In the genomic region with DNA sequence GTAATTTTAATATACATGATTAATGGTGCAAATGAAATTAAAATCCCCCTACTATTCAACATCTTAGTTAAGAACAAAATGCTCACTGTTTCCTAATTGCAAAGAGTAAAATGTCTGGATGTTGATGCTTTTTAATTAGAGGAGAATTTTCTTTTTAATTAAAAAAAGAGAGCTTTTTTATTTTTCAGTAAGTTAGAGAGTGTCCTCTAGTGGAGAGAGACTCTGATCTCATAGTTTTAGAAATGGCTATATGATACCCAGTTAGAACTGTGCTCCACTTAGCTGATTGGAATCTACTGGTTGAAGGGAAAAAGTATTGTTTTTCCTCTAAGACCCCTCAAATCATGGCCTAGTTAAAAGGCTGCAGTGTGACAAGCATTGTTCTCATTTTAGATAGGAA, we compare ENCODE assay signal across 11 cellular contexts.
A peak's percentile ranks its signal among the peaks of the same experiment; 100 is the strongest.
DNase-seq lines count a peak whose midpoint lies in the region; ATAC-seq and TF ChIP-seq lines count a peak whose summit lies in the region.
"Had no signal": no experiment of that assay in that cellular context is flagged by ENCODE, and none has a peak within 500 bp of the region (broad histone marks: within the 10 kb centered on the region; RNA-seq: fewer than 3 reads in every experiment).

No MANE protein-coding gene starts in this region.

- CTCF ChIA-PET in activated CD8-positive, alpha-beta memory T cell treated with anti-CD3 and anti-CD28 coated beads, Interleukin-2, amount 10 ng/mL, durations not matched to agents 7 days and 5 days (lab: Charles Lee) = no interaction called here

- no peaks in the 10 kb centered on the region for H3K36me3 ChIP-seq in brain microvascular endothelial cell (replicated peaks)
- H3K36me3 ChIP-seq: uterus had no signal

- no peak overlapping the region for H3K4me3 Mint-ChIP-seq in activated CD8-positive, alpha-beta memory T cell treated with anti-CD3 and anti-CD28 coated beads, Interleukin-2, amount 10 ng/mL, durations not matched to agents 7 days and 5 days

- peaks cover 2% of the 10 kb centered on the region for H3K9me3 Mint-ChIP-seq in activated CD8-positive, alpha-beta memory T cell treated with anti-CD3 and anti-CD28 coated beads, Interleukin-2, amount 10 ng/mL, durations not matched to agents 7 days and 5 days (ENCODE audit: low read depth)

- DNase-seq in AG09319 (ENCODE audit: extremely low read depth, low read depth) (no peak), LHCN-M2 (ENCODE audit: low read depth) (peak; percentile 4), brain microvascular endothelial cell (no peak), medulla oblongata (ENCODE audit: extremely low spot score) (peak; percentile 30), T-helper 9 cell (no peak), retina (no peak)
- DNase-seq in activated CD8-positive, alpha-beta memory T cell treated with anti-CD3 and anti-CD28 coated beads, Interleukin-2, amount 10 ng/mL, durations not matched to agents 7 days and 5 days = no peak
- DNase-seq: activated naive CD4-positive, alpha-beta T cell treated with anti-CD3 and anti-CD28 coated beads, Interleukin-2, amount 50 U/mL, for 16 hours; NCI-H2171; uterus had no signal

- no peaks in the 10 kb centered on the region for H3K4me1 Mint-ChIP-seq in activated CD8-positive, alpha-beta memory T cell treated with anti-CD3 and anti-CD28 coated beads, Interleukin-2, amount 10 ng/mL, durations not matched to agents 7 days and 5 days

- no peaks in the 10 kb centered on the region for H3K36me3 Mint-ChIP-seq in activated CD8-positive, alpha-beta memory T cell treated with anti-CD3 and anti-CD28 coated beads, Interleukin-2, amount 10 ng/mL, durations not matched to agents 7 days and 5 days

- ATAC-seq in activated CD8-positive, alpha-beta memory T cell treated with anti-CD3 and anti-CD28 coated beads, Interleukin-2, amount 10 ng/mL, durations not matched to agents 7 days and 5 days = no peak
- no peak for ATAC-seq in GM18519 (IDR thresholded peaks at IDR 0.05; ENCODE audit: low FRiP score, unreplicated experiment)

- no peak overlapping the region for H3K4me3 ChIP-seq in brain microvascular endothelial cell (ENCODE audit: low read depth, low read length)
- H3K4me3 ChIP-seq: uterus had no signal

- no peaks in the 10 kb centered on the region for H3K27me3 ChIP-seq in brain microvascular endothelial cell (replicated peaks)
- H3K27me3 ChIP-seq: uterus had no signal

- peak; percentile 45 for TF ChIP-seq CTCF in AG09319 (IDR thresholded peaks at IDR 0.05; ENCODE audit: low read depth, low read length)
- peak; percentile 27 for TF ChIP-seq CTCF in brain microvascular endothelial cell (IDR thresholded peaks at IDR 0.05; ENCODE audit: low read depth, low read length, missing control alignments)

- H3K27ac Mint-ChIP-seq in activated CD8-positive, alpha-beta memory T cell treated with anti-CD3 and anti-CD28 coated beads, Interleukin-2, amount 10 ng/mL, durations not matched to agents 7 days and 5 days = no peak overlapping the region

- no peaks in the 10 kb centered on the region for H3K27me3 Mint-ChIP-seq in activated CD8-positive, alpha-beta memory T cell treated with anti-CD3 and anti-CD28 coated beads, Interleukin-2, amount 10 ng/mL, durations not matched to agents 7 days and 5 days

- no peak overlapping the region for H3K27ac ChIP-seq in brain microvascular endothelial cell
- H3K27ac ChIP-seq: uterus had no signal

- in situ Hi-C loops in brain microvascular endothelial cell (cut with HindIII; ENCODE audit: low pct_ligation_motif_present, low sequenced_read_pairs) = no loop called here

Comparison
In these comparisons a context has a peak if more than half of its experiments do, and no peak if none do; other contexts are left out.
1. DNase-seq: peak in LHCN-M2 (single experiment) and medulla oblongata (single experiment); none in AG09319 (single experiment), brain microvascular endothelial cell (single experiment), T-helper 9 cell (single experiment), retina (single experiment) and activated CD8-positive, alpha-beta memory T cell treated with anti-CD3 and anti-CD28 coated beads, Interleukin-2, amount 10 ng/mL, durations not matched to agents 7 days and 5 days (single experiment).